Comparison of ENCODE assay signal across 8 cellular contexts in the genomic region with DNA sequence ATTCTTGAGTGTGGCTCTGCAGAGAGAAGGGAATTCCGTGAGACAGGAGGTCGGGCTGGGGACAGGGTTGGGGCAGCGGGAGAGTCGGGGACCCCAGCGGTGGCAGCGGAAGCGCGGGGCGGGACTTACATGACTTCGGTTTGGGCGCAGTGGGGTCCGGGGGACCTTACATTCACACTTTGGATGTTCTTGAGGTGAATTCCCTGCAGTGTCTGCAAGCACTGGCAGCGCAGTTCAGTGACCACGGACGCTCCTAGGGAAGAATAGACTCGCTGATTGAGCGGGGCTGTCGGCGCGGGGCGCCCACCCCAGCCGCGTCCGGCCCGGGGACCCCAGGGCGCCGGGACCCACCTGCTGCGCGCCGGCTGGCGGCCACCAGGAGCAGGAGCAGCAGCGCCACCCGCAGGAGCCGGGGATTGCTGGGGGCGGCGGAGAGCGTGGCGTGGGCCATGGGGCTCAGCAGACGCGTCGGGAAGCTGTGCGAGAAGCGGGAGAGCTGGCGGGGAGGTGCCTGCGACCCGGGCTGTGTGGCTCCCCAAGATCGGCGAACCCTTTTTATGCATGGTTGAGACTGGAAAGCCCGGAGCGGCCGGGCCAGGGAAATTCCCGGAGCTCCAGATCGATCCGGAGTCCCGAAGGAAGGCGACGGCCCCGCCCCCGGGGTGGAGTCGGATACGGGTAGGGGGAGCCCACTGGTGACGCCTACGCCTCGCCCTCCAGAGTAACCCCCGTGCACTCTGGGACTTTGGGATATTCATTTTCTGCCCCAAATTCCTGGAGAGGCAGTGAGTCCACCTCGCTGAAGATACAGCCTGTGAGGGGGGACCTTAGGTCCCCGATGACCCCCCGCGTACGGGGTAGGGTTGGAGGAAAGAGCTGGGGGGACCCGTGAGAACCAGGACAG. TPM values are rescaled to one million over a fixed set of nuclear protein-coding genes. Genes with fewer than 3 reads are reported as not detected.
DNase-seq lines count a peak whose midpoint lies in the region; ATAC-seq and TF ChIP-seq lines count a peak whose summit lies in the region.

Gene CXCL3, minus strand, starts transcription at position 529 of the 904 bp plus-strand sequence. Its CDS starts 78 bp downstream, at position 451.

- H3K9me3 ChIP-seq in Caco-2: no peaks in the 10 kb centered on the region
- H3K9me3 ChIP-seq in esophagus (ENCODE audit: control insufficient read depth in 2 of 2, insufficient read depth in 1 of 2, low read depth in 1 of 2, low read length in 1 of 2): no peaks in the 10 kb centered on the region
- no peaks in the 10 kb centered on the region for H3K9me3 ChIP-seq in mesodermal cell (ENCODE audit: control insufficient read depth, low read length)
- no peaks in the 10 kb centered on the region for H3K9me3 ChIP-seq in tibial artery

- H3K4me3 ChIP-seq in Caco-2 (ENCODE audit: low read depth, low read length) (peak within 1 kb of the TSS; percentile 53), WI38 (ENCODE audit: low read depth, low read length) (peak within 1 kb of the TSS; percentile 86), esophagus (ENCODE audit: low read depth in 1 of 2, low read length in 2 of 2) (peak within 1 kb of the TSS; percentile 62 to 73), mesodermal cell (ENCODE audit: extremely low read depth, insufficient read depth, low read length, poor library complexity, severe bottlenecking) (peak within 1 kb of the TSS; percentile 64), tibial artery (peak within 1 kb of the TSS; percentile 60 to 71)

- 1 to 2% methylated on average over 57 to 70 of the region's 71 CpGs for WGBS in esophagus, 2 donors
- 0 to 1% methylated on average over 40 to 42 of the region's 71 CpGs for WGBS in mesodermal cell (ENCODE audit: insufficient coverage in 2 of 2), 2 experiments

- H3K27me3 ChIP-seq in Caco-2 (replicated peaks; ENCODE audit: control insufficient read depth, insufficient read depth, low read length) (no peaks in the 10 kb centered on the region), esophagus (ENCODE audit: control insufficient read depth in 1 of 2, insufficient read depth in 2 of 2, low read length in 2 of 2) (no peaks in the 10 kb centered on the region), tibial artery (no peaks in the 10 kb centered on the region)

- no peaks in the 10 kb centered on the region for H3K9me3 Mint-ChIP-seq in Caco-2 (ENCODE audit: unreplicated experiment)

- CTCF ChIA-PET in Caco-2 (lab: Charles Lee): interaction anchor here (0.6 to 1.9 kb wide), 6 partner anchors 18 to 264 kb away, joined by 3 to 8 read pairs (median 5); no protein-coding TSS in a partner anchor

- H3K27me3 Mint-ChIP-seq in Caco-2 (ENCODE audit: insufficient read depth, unreplicated experiment): no peaks in the 10 kb centered on the region

- intact Hi-C loops in Caco-2 (cut with micrococcal nuclease; ENCODE audit: unreplicated experiment) (loop anchor here (1.0 to 5.0 kb wide), 3 partner anchors 170 to 376 kb away; partner anchors contain the start of gene CXCL1), tibial artery (cut with DNase I; ENCODE audit: low total_unique reads) (no loop called here)

- H3K4me1 Mint-ChIP-seq in Caco-2 (ENCODE audit: low read depth, unreplicated experiment): peaks cover 15% of the 10 kb centered on the region

- TF ChIP-seq CTCF in Caco-2 (IDR thresholded peaks at IDR 0.05; ENCODE audit: insufficient read depth in 1 of 2, low read depth in 1 of 2, low read length in 1 of 2, severe bottlenecking in 1 of 2, unreplicated experiment in 1 of 2) (no peak), WI38 (IDR thresholded peaks at IDR 0.05; ENCODE audit: low read depth, low read length) (no peak), tibial artery (IDR thresholded peaks at IDR 0.05) (peak; percentile 51 to 55)

- H3K4me1 ChIP-seq in Caco-2 (no peaks in the 10 kb centered on the region; the same call in 1 of the 2 replicates), esophagus (ENCODE audit: control insufficient read depth in 2 of 2, insufficient read depth in 2 of 2, low read length in 1 of 2) (no peaks in the 10 kb centered on the region), mesodermal cell (ENCODE audit: control insufficient read depth, insufficient read depth, low read length, poor library complexity, severe bottlenecking) (peaks cover 3% of the 10 kb centered on the region), tibial artery (peaks cover 0 to 12% (median 9%) of the 10 kb centered on the region in 4 donors)

- peak within 1 kb of the TSS; percentile 78 for H3K4me3 Mint-ChIP-seq in Caco-2 (ENCODE audit: unreplicated experiment)

- H3K36me3 Mint-ChIP-seq in Caco-2 (ENCODE audit: insufficient read depth, unreplicated experiment): peaks cover 6% of the 10 kb centered on the region

- H3K27ac Mint-ChIP-seq in Caco-2 (ENCODE audit: unreplicated experiment): peak within 1 kb of the TSS; percentile 14

- peak; percentile 52 for ATAC-seq in GM19351 (IDR thresholded peaks at IDR 0.05; ENCODE audit: unreplicated experiment)

- DNase-seq in Caco-2 (peak; percentile 71 to 75), HT1080 (ENCODE audit: low read depth) (peak; percentile 84), tibial artery (peak; percentile 72 to 86), NCI-H1436 treated with DMSO at 0.1 percent for 48 hours (lab: John Stamatoyannopoulos, UW) (no peak)

- POLR2A ChIA-PET in Caco-2 (lab: Charles Lee): interaction anchor here (0.5 kb wide), 1 partner anchor 37 kb away, joined by 3 read pairs; no protein-coding TSS in a partner anchor

- TSS peak; percentile 63 for BruUV-seq in Caco-2 (replicated peaks; lab: Mats Ljungman, UMichigan)

- H3K36me3 ChIP-seq in Caco-2 (ENCODE audit: control insufficient read depth, insufficient read depth, low read length) (no peaks in the 10 kb centered on the region), esophagus (ENCODE audit: control insufficient read depth in 2 of 2, insufficient read depth in 2 of 2, low read length in 1 of 2) (no peaks in the 10 kb centered on the region), mesodermal cell (ENCODE audit: control insufficient read depth, insufficient read depth, low read length) (no peaks in the 10 kb centered on the region), tibial artery (no peaks in the 10 kb centered on the region)

- H3K27ac ChIP-seq in esophagus (ENCODE audit: low read depth in 2 of 2, low read length in 1 of 2) (peak within 1 kb of the TSS in 1 of 2 donors; percentile 7), mesodermal cell (ENCODE audit: low read depth, low read length, severe bottlenecking) (no peak within 1 kb of the TSS), tibial artery (peak within 1 kb of the TSS; percentile 58 to 59)

RNA-seq across cellular contexts. Expression of gene CXCL3, which starts in this region (rescaled TPM):
- total RNA-seq in Caco-2 (2022): 1.9 and 4.3 TPM in 2 replicates
- total RNA-seq in HT1080 (2014; rRNA removed; shearing (Covaris generic)): 3.8 and 5.5 TPM in 2 replicates
- polyA plus RNA-seq in HT1080 (2015; cell fraction: cytosol; rRNA removed): 5.9 and 6.7 TPM in 2 replicates
- polyA plus RNA-seq in HT1080 (2015; cell fraction: nucleus; rRNA removed): 8.1 and 13.5 TPM in 2 replicates
- 1 to 10 TPM in 1 of 2 donors, under 1 TPM in 1; 0.47 to 4.6 TPM for polyA plus RNA-seq in esophagus
- polyA plus RNA-seq in mesodermal cell (2013, experiment 1 of 2): 3.8 TPM
- polyA plus RNA-seq in mesodermal cell (2013, experiment 2 of 2): 2.0 TPM

Comparison
In these comparisons a context has a peak if more than half of its experiments do, and no peak if none do; other contexts are left out.
1. CTCF ChIP-seq: peak in tibial artery (2 of 2); none in Caco-2 (0 of 2) and WI38 (single experiment).
2. Peak in every context shown above with its lines, with median percentiles within 50 percentile points of each other: H3K4me3 ChIP-seq.